In the genomic region with DNA sequence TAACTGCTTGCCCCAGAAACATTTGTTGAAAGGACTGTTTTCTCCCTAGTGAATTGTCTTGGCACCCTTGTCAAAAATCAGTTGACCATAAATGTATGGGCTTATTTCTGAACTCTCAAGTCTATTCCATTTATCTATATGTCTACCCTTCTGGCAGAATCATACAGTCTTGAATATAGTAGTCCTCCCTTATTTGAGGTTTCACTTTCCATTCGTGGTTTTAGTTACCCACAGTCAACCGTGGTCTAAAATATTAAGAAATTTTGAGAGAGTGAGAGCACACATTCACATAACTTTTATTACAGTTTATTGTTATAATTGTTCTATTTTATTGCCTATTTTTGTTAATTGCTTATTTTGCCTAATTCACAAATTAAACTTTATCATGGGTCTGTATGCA, we compare ENCODE assay signal across 11 cellular contexts. TPM values are rescaled to one million over a fixed set of nuclear protein-coding genes. Genes with fewer than 3 reads are reported as not detected.
A peak's percentile ranks its signal among the peaks of the same experiment; 100 is the strongest.
DNase-seq lines count a peak whose midpoint lies in the region; ATAC-seq and FAIRE-seq lines count a peak whose summit lies in the region.
"Had no signal": no experiment of that assay in that cellular context is flagged by ENCODE, and none has a peak within 500 bp of the region (broad histone marks: within the 10 kb centered on the region; RNA-seq: fewer than 3 reads in every experiment).

No MANE protein-coding gene starts in this region.

- POLR2A ChIA-PET in CD8-positive, alpha-beta memory T cell (lab: Charles Lee) = no interaction called here

- peaks cover 0 to 10% (median 5%) of the 10 kb centered on the region in 5 donors for H3K9me3 Mint-ChIP-seq in CD8-positive, alpha-beta memory T cell
- peaks cover 8% of the 10 kb centered on the region for H3K9me3 Mint-ChIP-seq in dendritic cell treated with granulocyte-macrophage colony-stimulating factor and Interleukin-4, amounts not matched to agents 40 ng/mL and 50 ng/mL, for 4 days

- peak overlapping the region; percentile 27 for H3K4me3 ChIP-seq in CD8-positive, alpha-beta memory T cell (ENCODE audit: low read length)

- ATAC-seq in HG03095 (IDR thresholded peaks at IDR 0.05; ENCODE audit: unreplicated experiment) = no peak
- ATAC-seq in Right ventricle myocardium inferior = no peak
- ATAC-seq: left ventricle myocardium superior had no signal

- peak overlapping the region in 6 of 7 donors; percentile 35 to 80 (median 66) for H3K4me3 Mint-ChIP-seq in CD8-positive, alpha-beta memory T cell
- peak overlapping the region; percentile 13 for H3K4me3 Mint-ChIP-seq in dendritic cell treated with granulocyte-macrophage colony-stimulating factor and Interleukin-4, amounts not matched to agents 40 ng/mL and 50 ng/mL, for 4 days

- peak; percentile 68 for FAIRE-seq in GM19239 (lab: Jason Lieb, UNC)

- no peaks in the 10 kb centered on the region for H3K36me3 ChIP-seq in CD8-positive, alpha-beta memory T cell (ENCODE audit: insufficient read depth, low read length)

- DNase-seq in CD8-positive, alpha-beta memory T cell = peak in 2 of 5 donors; percentile 14 to 35
- peak; percentile 16 for DNase-seq in GM19239 (ENCODE audit: insufficient read length, low spot score)
- peak; percentile 68 for DNase-seq in MV-4-11 (lab: John Stamatoyannopoulos, UW)
- DNase-seq in NCI-H2029 (lab: John Stamatoyannopoulos, UW) = no peak
- no peak for DNase-seq in Right ventricle myocardium inferior (ENCODE audit: missing footprints)
- DNase-seq: head of caudate nucleus, left ventricle myocardium superior, NCI-H146, nucleus accumbens had no signal

- H3K4me1 Mint-ChIP-seq in CD8-positive, alpha-beta memory T cell = peaks cover 8 to 13% (median 10%) of the 10 kb centered on the region in 3 donors
- peaks cover 6% of the 10 kb centered on the region for H3K4me1 Mint-ChIP-seq in dendritic cell treated with granulocyte-macrophage colony-stimulating factor and Interleukin-4, amounts not matched to agents 40 ng/mL and 50 ng/mL, for 4 days (ENCODE audit: low read depth)

- CTCF ChIA-PET in CD8-positive, alpha-beta memory T cell (lab: Charles Lee) = no interaction called here

- intact Hi-C loops in dendritic cell treated with granulocyte-macrophage colony-stimulating factor and Interleukin-4, amounts not matched to agents 40 ng/mL and 50 ng/mL, for 4 days (cut with micrococcal nuclease) = no loop called here
- intact Hi-C loops in Right ventricle myocardium inferior (cut with DNase I) = no loop called here

- H3K36me3 Mint-ChIP-seq in CD8-positive, alpha-beta memory T cell = peaks cover 0 to 8% (median 0%) of the 10 kb centered on the region in 3 donors
- H3K36me3 Mint-ChIP-seq in dendritic cell treated with granulocyte-macrophage colony-stimulating factor and Interleukin-4, amounts not matched to agents 40 ng/mL and 50 ng/mL, for 4 days (ENCODE audit: low read depth) = no peaks in the 10 kb centered on the region

- no peaks in the 10 kb centered on the region for H3K9me3 ChIP-seq in CD8-positive, alpha-beta memory T cell (ENCODE audit: low read length)

- H3K27ac Mint-ChIP-seq in CD8-positive, alpha-beta memory T cell = peak overlapping the region in 5 of 8 donors; percentile 27 to 78 (median 48)
- no peak overlapping the region for H3K27ac Mint-ChIP-seq in dendritic cell treated with granulocyte-macrophage colony-stimulating factor and Interleukin-4, amounts not matched to agents 40 ng/mL and 50 ng/mL, for 4 days

- H3K4me1 ChIP-seq in CD8-positive, alpha-beta memory T cell (ENCODE audit: insufficient read depth, low read length) = peaks cover 4% of the 10 kb centered on the region

- no peaks in the 10 kb centered on the region for H3K27me3 ChIP-seq in CD8-positive, alpha-beta memory T cell (ENCODE audit: insufficient read depth, low read length, poor library complexity, severe bottlenecking)

- H3K27me3 Mint-ChIP-seq in CD8-positive, alpha-beta memory T cell = no peaks in the 10 kb centered on the region
- no peaks in the 10 kb centered on the region for H3K27me3 Mint-ChIP-seq in dendritic cell treated with granulocyte-macrophage colony-stimulating factor and Interleukin-4, amounts not matched to agents 40 ng/mL and 50 ng/mL, for 4 days

- no peak overlapping the region for H3K27ac ChIP-seq in CD8-positive, alpha-beta memory T cell (ENCODE audit: low read depth, low read length)

RNA-seq across cellular contexts. Expression of gene CEP41, which starts 17.4 kb away (rescaled TPM):
- total RNA-seq in CD8-positive, alpha-beta memory T cell = 10 to 100 TPM; 16.6 to 18.8 TPM
- polyA plus RNA-seq in CD8-positive, alpha-beta memory T cell = 23.6 TPM
- total RNA-seq in Right ventricle myocardium inferior = 3.8 TPM

RNA-seq across cellular contexts. Expression of gene MEST, which starts 33.6 kb away (rescaled TPM):
- total RNA-seq in CD8-positive, alpha-beta memory T cell = 1 to 10 TPM; 1.8 to 2.7 TPM
- 4.3 TPM for polyA plus RNA-seq in CD8-positive, alpha-beta memory T cell
- total RNA-seq in Right ventricle myocardium inferior = 10.7 TPM

Comparison
In these comparisons a context has a peak if more than half of its experiments do, and no peak if none do; other contexts are left out.
1. DNase-seq: peak in GM19239 (single experiment) and MV-4-11 (single experiment); none in NCI-H2029 (single experiment) and Right ventricle myocardium inferior (single experiment).